In the genomic region with DNA sequence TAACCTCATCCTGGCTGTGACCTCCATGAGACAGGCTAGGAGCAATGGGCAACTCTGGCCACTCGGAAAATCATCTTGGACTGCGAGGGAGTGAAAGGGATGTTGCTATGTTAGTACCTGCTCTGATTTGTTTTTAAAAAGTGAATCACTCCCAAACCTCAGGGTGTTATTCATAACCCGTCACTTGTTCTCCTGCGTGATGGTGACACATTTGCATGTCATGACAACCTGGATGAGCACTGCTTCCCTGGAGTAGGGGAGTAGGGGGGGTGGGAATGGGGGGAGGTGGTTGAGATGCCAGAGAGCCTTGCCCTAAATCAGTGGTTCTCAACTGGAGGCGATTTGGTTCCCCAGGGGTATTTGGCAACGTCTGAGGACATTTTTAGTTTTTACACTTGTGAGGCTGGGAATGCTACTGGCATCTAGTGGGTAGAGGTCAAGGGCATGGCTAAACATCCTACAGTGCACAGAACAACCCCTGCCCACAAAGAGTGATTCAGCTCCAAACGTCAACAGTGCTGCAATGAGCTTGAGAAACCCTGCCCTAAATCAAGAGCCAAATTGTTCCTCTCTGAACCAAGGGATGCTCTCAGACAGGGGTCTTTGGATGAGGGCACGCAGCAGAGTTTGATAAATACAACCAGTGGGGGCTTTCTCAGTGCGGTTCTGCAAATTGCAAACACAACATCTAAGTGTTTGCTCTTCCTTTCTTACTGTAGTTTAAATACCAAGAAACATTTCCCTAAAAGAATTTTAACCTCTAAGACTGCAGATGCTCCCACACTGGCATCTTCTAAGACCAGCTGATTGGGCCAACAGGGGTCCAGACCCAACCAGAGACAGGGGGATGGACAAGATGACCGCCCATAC, we compare ENCODE assay signal across 1 cellular context.
TF ChIP-seq lines count a peak whose summit lies in the region.

No MANE protein-coding gene starts in this region.

TF ChIP-seq in SK-N-SH, 30 proteins besides CTCF, POLR2A, EP300 and RAD21 (continued from another document):
- TF ChIP-seq, protein P1, sequence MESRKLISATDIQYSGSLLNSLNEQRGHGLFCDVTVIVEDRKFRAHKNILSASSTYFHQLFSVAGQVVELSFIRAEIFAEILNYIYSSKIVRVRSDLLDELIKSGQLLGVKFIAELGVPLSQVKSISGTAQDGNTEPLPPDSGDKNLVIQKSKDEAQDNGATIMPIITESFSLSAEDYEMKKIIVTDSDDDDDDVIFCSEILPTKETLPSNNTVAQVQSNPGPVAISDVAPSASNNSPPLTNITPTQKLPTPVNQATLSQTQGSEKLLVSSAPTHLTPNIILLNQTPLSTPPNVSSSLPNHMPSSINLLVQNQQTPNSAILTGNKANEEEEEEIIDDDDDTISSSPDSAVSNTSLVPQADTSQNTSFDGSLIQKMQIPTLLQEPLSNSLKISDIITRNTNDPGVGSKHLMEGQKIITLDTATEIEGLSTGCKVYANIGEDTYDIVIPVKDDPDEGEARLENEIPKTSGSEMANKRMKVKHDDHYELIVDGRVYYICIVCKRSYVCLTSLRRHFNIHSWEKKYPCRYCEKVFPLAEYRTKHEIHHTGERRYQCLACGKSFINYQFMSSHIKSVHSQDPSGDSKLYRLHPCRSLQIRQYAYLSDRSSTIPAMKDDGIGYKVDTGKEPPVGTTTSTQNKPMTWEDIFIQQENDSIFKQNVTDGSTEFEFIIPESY (IDR thresholded peaks at IDR 0.05; ENCODE audit: borderline replicate concordance, low read depth): no peak
- TF ChIP-seq, protein P2, sequence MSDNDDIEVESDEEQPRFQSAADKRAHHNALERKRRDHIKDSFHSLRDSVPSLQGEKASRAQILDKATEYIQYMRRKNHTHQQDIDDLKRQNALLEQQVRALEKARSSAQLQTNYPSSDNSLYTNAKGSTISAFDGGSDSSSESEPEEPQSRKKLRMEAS (IDR thresholded peaks at IDR 0.05; ENCODE audit: low read depth): no peak
- TF ChIP-seq FOXM1 (IDR thresholded peaks at IDR 0.05; ENCODE audit: low read depth) (no peak), MEF2A (IDR thresholded peaks at IDR 0.05; ENCODE audit: borderline replicate concordance, low read depth) (no peak), FOSL2 (IDR thresholded peaks at IDR 0.05; ENCODE audit: borderline replicate concordance, low read depth) (peak; percentile 29; the same call in 1 of the 2 replicates), NRF1 (IDR thresholded peaks at IDR 0.05; ENCODE audit: low read depth, low read length) (no peak), MXI1 (IDR thresholded peaks at IDR 0.05; ENCODE audit: low read depth, low read length) (0 out of 2 replicates have a peak, but pooled peaks have one; percentile 8), FOXJ3 (CRISPR knock-in tag; IDR thresholded peaks at IDR 0.05) (no peak), SIN3A (IDR thresholded peaks at IDR 0.05; ENCODE audit: borderline replicate concordance, low read depth, low read length) (0 out of 2 replicates have a peak, but pooled peaks have one; percentile 11), NFIC (IDR thresholded peaks at IDR 0.05; ENCODE audit: borderline replicate concordance) (peak; percentile 21; the same call in 1 of the 2 replicates)
- TF ChIP-seq, protein P3, sequence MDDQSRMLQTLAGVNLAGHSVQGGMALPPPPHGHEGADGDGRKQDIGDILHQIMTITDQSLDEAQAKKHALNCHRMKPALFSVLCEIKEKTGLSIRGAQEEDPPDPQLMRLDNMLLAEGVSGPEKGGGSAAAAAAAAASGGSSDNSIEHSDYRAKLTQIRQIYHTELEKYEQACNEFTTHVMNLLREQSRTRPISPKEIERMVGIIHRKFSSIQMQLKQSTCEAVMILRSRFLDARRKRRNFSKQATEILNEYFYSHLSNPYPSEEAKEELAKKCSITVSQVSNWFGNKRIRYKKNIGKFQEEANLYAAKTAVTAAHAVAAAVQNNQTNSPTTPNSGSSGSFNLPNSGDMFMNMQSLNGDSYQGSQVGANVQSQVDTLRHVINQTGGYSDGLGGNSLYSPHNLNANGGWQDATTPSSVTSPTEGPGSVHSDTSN (IDR thresholded peaks at IDR 0.05): peak; percentile 57
- TF ChIP-seq, protein P4, sequence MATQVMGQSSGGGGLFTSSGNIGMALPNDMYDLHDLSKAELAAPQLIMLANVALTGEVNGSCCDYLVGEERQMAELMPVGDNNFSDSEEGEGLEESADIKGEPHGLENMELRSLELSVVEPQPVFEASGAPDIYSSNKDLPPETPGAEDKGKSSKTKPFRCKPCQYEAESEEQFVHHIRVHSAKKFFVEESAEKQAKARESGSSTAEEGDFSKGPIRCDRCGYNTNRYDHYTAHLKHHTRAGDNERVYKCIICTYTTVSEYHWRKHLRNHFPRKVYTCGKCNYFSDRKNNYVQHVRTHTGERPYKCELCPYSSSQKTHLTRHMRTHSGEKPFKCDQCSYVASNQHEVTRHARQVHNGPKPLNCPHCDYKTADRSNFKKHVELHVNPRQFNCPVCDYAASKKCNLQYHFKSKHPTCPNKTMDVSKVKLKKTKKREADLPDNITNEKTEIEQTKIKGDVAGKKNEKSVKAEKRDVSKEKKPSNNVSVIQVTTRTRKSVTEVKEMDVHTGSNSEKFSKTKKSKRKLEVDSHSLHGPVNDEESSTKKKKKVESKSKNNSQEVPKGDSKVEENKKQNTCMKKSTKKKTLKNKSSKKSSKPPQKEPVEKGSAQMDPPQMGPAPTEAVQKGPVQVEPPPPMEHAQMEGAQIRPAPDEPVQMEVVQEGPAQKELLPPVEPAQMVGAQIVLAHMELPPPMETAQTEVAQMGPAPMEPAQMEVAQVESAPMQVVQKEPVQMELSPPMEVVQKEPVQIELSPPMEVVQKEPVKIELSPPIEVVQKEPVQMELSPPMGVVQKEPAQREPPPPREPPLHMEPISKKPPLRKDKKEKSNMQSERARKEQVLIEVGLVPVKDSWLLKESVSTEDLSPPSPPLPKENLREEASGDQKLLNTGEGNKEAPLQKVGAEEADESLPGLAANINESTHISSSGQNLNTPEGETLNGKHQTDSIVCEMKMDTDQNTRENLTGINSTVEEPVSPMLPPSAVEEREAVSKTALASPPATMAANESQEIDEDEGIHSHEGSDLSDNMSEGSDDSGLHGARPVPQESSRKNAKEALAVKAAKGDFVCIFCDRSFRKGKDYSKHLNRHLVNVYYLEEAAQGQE (IDR thresholded peaks at IDR 0.05; ENCODE audit: low read depth, low read length): no peak
TF ChIP-seq in SK-N-SH: peak in this region for 9.
